Comparison of ENCODE assay signal across 9 cellular contexts in genomic region chr2:24107336-24107735, GRCh38. TPM values are rescaled to one million over a fixed set of nuclear protein-coding genes. Genes with fewer than 3 reads are reported as not detected.
"Had no signal": no experiment of that assay in that cellular context is flagged by ENCODE, and none has a peak within 500 bp of the region (broad histone marks: within the 10 kb centered on the region; RNA-seq: fewer than 3 reads in every experiment).

No MANE protein-coding gene starts in this region.

- H3K27ac Mint-ChIP-seq: GM23338, H9 had no signal

- H3K4me3 Mint-ChIP-seq: GM23338, H9 had no signal

- H3K4me3 ChIP-seq: GM23338 had no signal

- ATAC-seq: GM23338 had no signal

- DNase-seq: H9, HCEC 1CT, IMR-90, KBM-7 had no signal

- H3K4me1 Mint-ChIP-seq: GM23338 had no signal

- FAIRE-seq: H1, H54, HTR-8/SVneo had no signal

- H3K9me3 Mint-ChIP-seq: GM23338 had no signal

- H3K4me2 ChIP-seq: GM23338 had no signal

RNA-seq across cellular contexts. Expression of gene PFN4, which starts 15.8 kb away (rescaled TPM):
- total RNA-seq: H1, H9, HT-29 had no signal
- polyA plus RNA-seq: GM23338, H1 had no signal

RNA-seq across cellular contexts. Expression of gene FKBP1B, which starts 57.8 kb away (rescaled TPM):
- total RNA-seq: HT-29 had no signal
